Comparison of ENCODE assay signal across 8 cellular contexts in genomic region chr3:150603090-150603887, GRCh38. TPM values are rescaled to one million over a fixed set of nuclear protein-coding genes. Genes with fewer than 3 reads are reported as not detected.
A peak's percentile ranks its signal among the peaks of the same experiment; 100 is the strongest.
DNase-seq lines count a peak whose midpoint lies in the region; ATAC-seq and TF ChIP-seq lines count a peak whose summit lies in the region.

A gene with protein sequence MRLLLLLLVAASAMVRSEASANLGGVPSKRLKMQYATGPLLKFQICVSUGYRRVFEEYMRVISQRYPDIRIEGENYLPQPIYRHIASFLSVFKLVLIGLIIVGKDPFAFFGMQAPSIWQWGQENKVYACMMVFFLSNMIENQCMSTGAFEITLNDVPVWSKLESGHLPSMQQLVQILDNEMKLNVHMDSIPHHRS (plus strand): TSS chr3:150603321. CDS start chr3:150603363, 42 bp downstream.

- no TSS peak for BruUV-seq in Panc1 (replicated peaks; lab: Mats Ljungman, UMichigan)

- peak; percentile 55 for ATAC-seq in GM21717 (IDR thresholded peaks at IDR 0.05; ENCODE audit: unreplicated experiment)
- peak; percentile 93 for ATAC-seq in Panc1
- ATAC-seq in activated T-cell treated with anti-CD3 and anti-CD28 coated beads, Interleukin-2, amount 50 U/mL, for 4 hours: peak; percentile 85 to 91
- peak; percentile 96 for ATAC-seq in esophagus mucosa

- H3K4me3 ChIP-seq in Panc1 (ENCODE audit: low read depth in 2 of 2, low read length in 2 of 2) (peak within 1 kb of the TSS; percentile 83 to 91), muscle layer of duodenum (ENCODE audit: low read depth in 1 of 2, low read length in 2 of 2) (peak within 1 kb of the TSS; percentile 86 to 92)

- H3K9me3 ChIP-seq in Panc1 (ENCODE audit: control insufficient read depth, insufficient read depth, low read depth, low read length) (no peaks in the 10 kb centered on the region), muscle layer of duodenum (ENCODE audit: control insufficient read depth in 1 of 2, low read length in 2 of 2) (no peaks in the 10 kb centered on the region)

- CTCF ChIA-PET in Panc1 (lab: Charles Lee): no interaction called here

- no peaks in the 10 kb centered on the region for H3K27me3 ChIP-seq in Panc1 (ENCODE audit: control insufficient read depth, insufficient read depth, low read length)
- no peaks in the 10 kb centered on the region for H3K27me3 ChIP-seq in muscle layer of duodenum (ENCODE audit: low read depth, low read length)

- peak within 1 kb of the TSS; percentile 100 for H3K4me3 Mint-ChIP-seq in activated T-cell treated with anti-CD3 and anti-CD28 coated beads, Interleukin-2, amount 50 U/mL, for 4 hours

- H3K36me3 ChIP-seq in Panc1 (ENCODE audit: control insufficient read depth, insufficient read depth, low read length): peaks cover 12% of the 10 kb centered on the region
- H3K36me3 ChIP-seq in muscle layer of duodenum (ENCODE audit: control insufficient read depth in 1 of 2, insufficient read depth in 2 of 2, low read length in 2 of 2): no peaks in the 10 kb centered on the region

- peak; percentile 67 for DNase-seq in DMS53 treated with DMSO at 0.1 percent for 48 hours (lab: John Stamatoyannopoulos, UW; ENCODE audit: unreplicated experiment)
- DNase-seq in KG1 (lab: John Stamatoyannopoulos, UW): peak; percentile 88
- peak; percentile 93 for DNase-seq in Panc1 (ENCODE audit: low read depth, low spot score)
- DNase-seq in activated T-cell treated with anti-CD3 and anti-CD28 coated beads, Interleukin-2, amount 50 U/mL, for 4 hours: peak; percentile 92
- DNase-seq in stimulated activated CD8-positive, alpha-beta memory T cell treated with anti-CD3 and anti-CD28 coated beads, Interleukin-7, amount 100 ng/mL, for 4 hours (ENCODE audit: low read depth in 2 of 2): peak; percentile 86 to 90

- intact Hi-C loops in Panc1 (cut with micrococcal nuclease; ENCODE audit: unreplicated experiment): loop anchor here (5.0 kb wide), 1 partner anchor 99 kb away; the partner anchor contains the start of gene ERICH6

- in situ Hi-C loops in Panc1 (cut with HindIII; ENCODE audit: low pct_unique_long_range_greater_than_20kb, low sequenced_read_pairs): no loop called here

- peaks cover 22% of the 10 kb centered on the region for H3K36me3 Mint-ChIP-seq in activated T-cell treated with anti-CD3 and anti-CD28 coated beads, Interleukin-2, amount 50 U/mL, for 4 hours (ENCODE audit: insufficient read depth)

- peaks cover 61% of the 10 kb centered on the region for H3K4me1 Mint-ChIP-seq in activated T-cell treated with anti-CD3 and anti-CD28 coated beads, Interleukin-2, amount 50 U/mL, for 4 hours (ENCODE audit: low read depth)

- no peak for TF ChIP-seq CTCF in Panc1 (IDR thresholded peaks at IDR 0.05)

- no peaks in the 10 kb centered on the region for H3K27me3 Mint-ChIP-seq in activated T-cell treated with anti-CD3 and anti-CD28 coated beads, Interleukin-2, amount 50 U/mL, for 4 hours (ENCODE audit: low read depth)

- POLR2A ChIA-PET in Panc1 (lab: Charles Lee): interaction anchor here (0.5 to 1.2 kb wide), 2 partner anchors 101 to 344 kb away, joined by 4 to 7 read pairs; partner anchors contain the start of gene ERICH6

- no peaks in the 10 kb centered on the region for H3K9me3 Mint-ChIP-seq in activated T-cell treated with anti-CD3 and anti-CD28 coated beads, Interleukin-2, amount 50 U/mL, for 4 hours

- peaks cover 35% of the 10 kb centered on the region for H3K4me1 ChIP-seq in Panc1 (ENCODE audit: control insufficient read depth, insufficient read depth, low read length)
- peaks cover 4 to 34% of the 10 kb centered on the region in 2 donors for H3K4me1 ChIP-seq in muscle layer of duodenum (ENCODE audit: control insufficient read depth in 1 of 2, insufficient read depth in 2 of 2, low read length in 2 of 2)

- peak within 1 kb of the TSS; percentile 95 for H3K27ac ChIP-seq in Panc1 (ENCODE audit: low read length)
- H3K27ac ChIP-seq in muscle layer of duodenum (ENCODE audit: low read length): peak within 1 kb of the TSS; percentile 94

RNA-seq across cellular contexts. Expression of the gene that starts here (rescaled TPM):
- total RNA-seq in Panc1 (2021; ENCODE audit: unreplicated experiment) (114 TPM), esophagus mucosa (68.7 TPM)
- 75.4 TPM for polyA plus RNA-seq in Panc1 (2012; ENCODE audit: insufficient read length)
- 100 to 1,000 TPM; 158 to 164 (median 162) TPM for total RNA-seq in activated T-cell treated with anti-CD3 and anti-CD28 coated beads, Interleukin-2, amount 50 U/mL, for 4 hours

Comparison
In these comparisons a context has a peak if more than half of its experiments do, and no peak if none do; other contexts are left out.
1. Peak in every context shown above with its lines: DNase-seq, ATAC-seq, H3K4me3 ChIP-seq and H3K27ac ChIP-seq.